ENCODE assay signal across 8 cellular contexts in the genomic region with DNA sequence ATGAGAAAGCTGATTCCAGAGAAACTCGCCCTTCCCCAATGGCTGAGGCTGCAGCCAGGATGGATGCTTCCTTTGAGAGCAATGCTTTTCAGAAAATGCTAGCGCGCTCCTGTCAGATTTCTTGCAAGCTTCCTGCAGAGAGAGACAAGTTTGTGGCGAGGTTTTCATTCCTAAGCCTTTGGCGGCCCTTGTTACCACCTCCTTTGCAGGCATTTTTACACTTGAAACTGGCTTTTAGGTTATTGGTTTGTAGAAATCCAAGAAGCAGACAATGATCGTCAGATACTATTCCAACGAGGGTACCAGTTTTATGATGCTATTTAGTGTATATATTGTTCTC. TPM values are rescaled to one million over a fixed set of nuclear protein-coding genes. Genes with fewer than 3 reads are reported as not detected.
DNase-seq lines count a peak whose midpoint lies in the region; ATAC-seq and TF ChIP-seq lines count a peak whose summit lies in the region.

No MANE protein-coding gene starts in this region.

- H3K27ac ChIP-seq in HUES48 (ENCODE audit: low read depth, low read length) = no peak overlapping the region
- H3K27ac ChIP-seq in neural cell (ENCODE audit: low read length) = no peak overlapping the region

- H3F3A ChIP-seq in neural cell (ENCODE audit: insufficient read depth, low read length, poor library complexity, severe bottlenecking) = no peaks in the 10 kb centered on the region

- H3K9me3 ChIP-seq in HUES48 (ENCODE audit: control insufficient read depth, insufficient read depth, low read length) = no peaks in the 10 kb centered on the region
- H3K9me3 ChIP-seq in neural cell (ENCODE audit: low read length) = no peaks in the 10 kb centered on the region

- H4K20me1 ChIP-seq in neural cell (ENCODE audit: insufficient read depth) = no peaks in the 10 kb centered on the region

- TF ChIP-seq EP300 in neural cell (conservative IDR thresholded peaks at IDR 0.05; ENCODE audit: poor library complexity, severe bottlenecking) = no peak

- H3K36me3 ChIP-seq in HUES48 (ENCODE audit: control insufficient read depth, insufficient read depth, low read length) = no peaks in the 10 kb centered on the region
- H3K36me3 ChIP-seq in neural cell (ENCODE audit: insufficient read depth, low read length) = no peaks in the 10 kb centered on the region

- no peaks in the 10 kb centered on the region for H3K79me2 ChIP-seq in neural cell (replicated peaks; ENCODE audit: insufficient read depth, low read length)

- no peak for ATAC-seq in HG03196 (IDR thresholded peaks at IDR 0.05; ENCODE audit: unreplicated experiment)
- ATAC-seq in GM21423 (IDR thresholded peaks at IDR 0.05; ENCODE audit: unreplicated experiment) = no peak

- no peak for TF ChIP-seq RAD21 in neural cell (conservative IDR thresholded peaks at IDR 0.05)

- no peak overlapping the region for H2AFZ ChIP-seq in neural cell (ENCODE audit: low read depth, low read length)

- H3K4me2 ChIP-seq in neural cell (ENCODE audit: low read length) = peak overlapping the region; percentile 69

- H3K4me3 ChIP-seq in HUES48 (ENCODE audit: low read depth, low read length) (peak overlapping the region; percentile 70), neural cell (ENCODE audit: low read length) (peak overlapping the region; percentile 65)

- peaks cover 4% of the 10 kb centered on the region; the same call in 1 of the 2 replicates for H3K4me1 ChIP-seq in HUES48 (ENCODE audit: control insufficient read depth, insufficient read depth, low read length)

- H3K27me3 ChIP-seq in HUES48 (ENCODE audit: control insufficient read depth, insufficient read depth, low read length) (peaks cover 93% of the 10 kb centered on the region), neural cell (ENCODE audit: insufficient read depth, low read depth, low read length) (peaks cover 79% of the 10 kb centered on the region)

- TF ChIP-seq CTCF in neural cell (IDR thresholded peaks at IDR 0.05; ENCODE audit: poor library complexity, severe bottlenecking) = no peak

- H3K9me2 ChIP-seq in neural cell (ENCODE audit: insufficient read depth, low read length) = no peaks in the 10 kb centered on the region

- H3K9ac ChIP-seq in HUES48 (ENCODE audit: low read depth, low read length) = no peak overlapping the region
- peak overlapping the region; percentile 24 for H3K9ac ChIP-seq in neural cell (ENCODE audit: low read length)

- peak; percentile 28 for DNase-seq in AG08395 (ENCODE audit: low spot score)
- peak; percentile 3 for DNase-seq in dermis blood vessel endothelial cell
- no peak for DNase-seq in NCI-H524 (lab: John Stamatoyannopoulos, UW)
- no peak for DNase-seq in stimulated activated naive CD4-positive, alpha-beta T cell treated with Interleukin-2 at 50 U/mL for 16 hours (lab: John Stamatoyannopoulos, UW)

TF ChIP-seq in neural cell, 6 proteins besides CTCF, POLR2A, EP300 and RAD21:
- TF ChIP-seq POLR2AphosphoS5 (IDR thresholded peaks at IDR 0.05) = no peak
- TF ChIP-seq, protein P1, sequence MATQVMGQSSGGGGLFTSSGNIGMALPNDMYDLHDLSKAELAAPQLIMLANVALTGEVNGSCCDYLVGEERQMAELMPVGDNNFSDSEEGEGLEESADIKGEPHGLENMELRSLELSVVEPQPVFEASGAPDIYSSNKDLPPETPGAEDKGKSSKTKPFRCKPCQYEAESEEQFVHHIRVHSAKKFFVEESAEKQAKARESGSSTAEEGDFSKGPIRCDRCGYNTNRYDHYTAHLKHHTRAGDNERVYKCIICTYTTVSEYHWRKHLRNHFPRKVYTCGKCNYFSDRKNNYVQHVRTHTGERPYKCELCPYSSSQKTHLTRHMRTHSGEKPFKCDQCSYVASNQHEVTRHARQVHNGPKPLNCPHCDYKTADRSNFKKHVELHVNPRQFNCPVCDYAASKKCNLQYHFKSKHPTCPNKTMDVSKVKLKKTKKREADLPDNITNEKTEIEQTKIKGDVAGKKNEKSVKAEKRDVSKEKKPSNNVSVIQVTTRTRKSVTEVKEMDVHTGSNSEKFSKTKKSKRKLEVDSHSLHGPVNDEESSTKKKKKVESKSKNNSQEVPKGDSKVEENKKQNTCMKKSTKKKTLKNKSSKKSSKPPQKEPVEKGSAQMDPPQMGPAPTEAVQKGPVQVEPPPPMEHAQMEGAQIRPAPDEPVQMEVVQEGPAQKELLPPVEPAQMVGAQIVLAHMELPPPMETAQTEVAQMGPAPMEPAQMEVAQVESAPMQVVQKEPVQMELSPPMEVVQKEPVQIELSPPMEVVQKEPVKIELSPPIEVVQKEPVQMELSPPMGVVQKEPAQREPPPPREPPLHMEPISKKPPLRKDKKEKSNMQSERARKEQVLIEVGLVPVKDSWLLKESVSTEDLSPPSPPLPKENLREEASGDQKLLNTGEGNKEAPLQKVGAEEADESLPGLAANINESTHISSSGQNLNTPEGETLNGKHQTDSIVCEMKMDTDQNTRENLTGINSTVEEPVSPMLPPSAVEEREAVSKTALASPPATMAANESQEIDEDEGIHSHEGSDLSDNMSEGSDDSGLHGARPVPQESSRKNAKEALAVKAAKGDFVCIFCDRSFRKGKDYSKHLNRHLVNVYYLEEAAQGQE (IDR thresholded peaks at IDR 0.05; ENCODE audit: borderline replicate concordance) = no peak
- no peak for TF ChIP-seq TAF1 (IDR thresholded peaks at IDR 0.05; ENCODE audit: low read depth)
- TF ChIP-seq MXI1 (conservative IDR thresholded peaks at IDR 0.05; ENCODE audit: poor library complexity, severe bottlenecking) = no peak
- no peak for TF ChIP-seq SMC3 (conservative IDR thresholded peaks at IDR 0.05; ENCODE audit: poor library complexity)
- TF ChIP-seq EZH2 (IDR thresholded peaks at IDR 0.05; ENCODE audit: borderline replicate concordance, insufficient read depth, low read length, poor library complexity, severe bottlenecking) = no peak

RNA-seq across cellular contexts. Expression of gene FNDC1, which starts 1.1 kb away (rescaled TPM):
- not detected in 2 replicates for total RNA-seq in dermis blood vessel endothelial cell
- polyA plus RNA-seq in neural cell = not detected in 2 replicates
- not detected in 2 replicates for polyA minus RNA-seq in neural cell

Comparison
In these comparisons a context has a peak if more than half of its experiments do, and no peak if none do; other contexts are left out.
1. DNase-seq: peak in AG08395 (single experiment) and dermis blood vessel endothelial cell (single experiment); none in NCI-H524 (0 of 2) and stimulated activated naive CD4-positive, alpha-beta T cell treated with Interleukin-2 at 50 U/mL for 16 hours (single experiment).